In the genomic region with DNA sequence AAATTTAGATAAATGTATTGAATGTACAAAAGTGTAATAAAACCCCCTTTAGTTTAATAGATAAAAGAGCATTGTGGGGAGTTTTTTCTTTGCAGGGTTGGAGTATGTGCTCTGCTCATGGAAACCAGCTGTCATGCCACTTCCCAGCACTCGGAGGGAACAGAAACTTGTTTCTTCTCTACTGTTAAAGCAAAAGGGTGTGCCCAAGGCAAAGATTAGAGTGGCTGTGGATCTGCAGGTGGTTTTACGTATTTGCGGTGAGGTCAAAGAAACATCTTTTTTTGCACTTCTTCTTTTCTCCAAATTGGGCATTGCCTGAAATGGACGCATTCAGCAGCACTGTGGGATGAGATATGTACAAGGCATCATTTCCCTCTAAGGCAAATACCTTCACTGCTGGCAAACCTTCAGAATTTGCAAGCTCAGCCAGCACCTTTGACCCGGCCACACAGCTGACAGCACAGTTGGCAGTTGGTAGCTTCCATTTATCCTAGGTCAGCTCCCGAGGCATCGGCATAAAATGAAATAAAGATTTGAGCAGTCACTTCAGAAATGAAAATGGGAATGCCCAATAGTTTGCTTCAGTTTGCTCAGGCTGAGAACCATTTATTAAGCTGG, we compare ENCODE assay signal across 21 cellular contexts.
A peak's percentile ranks its signal among the peaks of the same experiment; 100 is the strongest.
DNase-seq lines count a peak whose midpoint lies in the region; ATAC-seq lines count a peak whose summit lies in the region.
"Had no signal": no experiment of that assay in that cellular context is flagged by ENCODE, and none has a peak within 500 bp of the region (broad histone marks: within the 10 kb centered on the region; RNA-seq: fewer than 3 reads in every experiment).

No MANE protein-coding gene starts in this region.

- DNase-seq in HCEC 1CT: peak; percentile 30
- DNase-seq in RPMI7951 (ENCODE audit: low read depth): peak; percentile 13
- DNase-seq in globus pallidus (ENCODE audit: low spot score): peak; percentile 20
- DNase-seq in naive thymus-derived CD4-positive, alpha-beta T cell: no peak
- no peak for DNase-seq in AG08396 (ENCODE audit: low spot score)
- no peak for DNase-seq in NCI-H2029 treated with DMSO at 0.1 percent for 48 hours (lab: John Stamatoyannopoulos, UW)
- DNase-seq: activated CD4-positive, CD25-positive, alpha-beta regulatory T cell treated with anti-CD3 and anti-CD28 coated beads, Interleukin-2, amount 50 U/mL, for 72 hours; activated naive CD8-positive, alpha-beta T cell treated with anti-CD3 and anti-CD28 coated beads, Interleukin-2, amount 50 U/mL, for 24 hours; CD8-positive, alpha-beta T cell; DMS79 treated with DMSO at 0.1 percent for 48 hours; dorsolateral prefrontal cortex; GOT3; hypothalamus; NCI-H2107; nucleus accumbens; stimulated activated CD4-positive, alpha-beta T cell treated with anti-CD3 and anti-CD28 coated beads, Interleukin-1b, Interleukin-23, amount 100 ng/mL, for 48 hours; stimulated activated naive CD8-positive, alpha-beta T cell treated with anti-CD3 and anti-CD28 coated beads, Interleukin-15, amount 100 ng/mL, for 72 hours had no signal

- no peaks in the 10 kb centered on the region for H3K9me3 Mint-ChIP-seq in naive thymus-derived CD4-positive, alpha-beta T cell
- H3K9me3 Mint-ChIP-seq: activated naive CD8-positive, alpha-beta T cell treated with anti-CD3 and anti-CD28 coated beads, Interleukin-2, amount 50 U/mL, for 24 hours; CD8-positive, alpha-beta T cell; stimulated activated naive CD8-positive, alpha-beta T cell treated with anti-CD3 and anti-CD28 coated beads, Interleukin-15, amount 100 ng/mL, for 72 hours; type B pancreatic cell had no signal

- no peak overlapping the region for H3K4me3 ChIP-seq in naive thymus-derived CD4-positive, alpha-beta T cell (ENCODE audit: low read length)
- H3K4me3 ChIP-seq: breast epithelium had no signal

- no peaks in the 10 kb centered on the region for H3K4me1 ChIP-seq in naive thymus-derived CD4-positive, alpha-beta T cell (ENCODE audit: control insufficient read depth in 2 of 2, insufficient read depth in 2 of 2, low read length in 2 of 2)
- H3K4me1 ChIP-seq: breast epithelium had no signal

- no peak overlapping the region for H3K27ac Mint-ChIP-seq in naive thymus-derived CD4-positive, alpha-beta T cell
- H3K27ac Mint-ChIP-seq: activated naive CD8-positive, alpha-beta T cell treated with anti-CD3 and anti-CD28 coated beads, Interleukin-2, amount 50 U/mL, for 24 hours; CD8-positive, alpha-beta T cell; stimulated activated naive CD8-positive, alpha-beta T cell treated with anti-CD3 and anti-CD28 coated beads, Interleukin-15, amount 100 ng/mL, for 72 hours; type B pancreatic cell had no signal

- CTCF ChIA-PET in naive thymus-derived CD4-positive, alpha-beta T cell (lab: Charles Lee): no interaction called here

- no peaks in the 10 kb centered on the region for H3K36me3 Mint-ChIP-seq in naive thymus-derived CD4-positive, alpha-beta T cell
- H3K36me3 Mint-ChIP-seq: CD8-positive, alpha-beta T cell; type B pancreatic cell had no signal

- H3K9me3 ChIP-seq in naive thymus-derived CD4-positive, alpha-beta T cell (ENCODE audit: control insufficient read depth in 2 of 3, low read length in 3 of 3): no peaks in the 10 kb centered on the region
- H3K9me3 ChIP-seq: breast epithelium had no signal

- no peaks in the 10 kb centered on the region for H3K4me1 Mint-ChIP-seq in naive thymus-derived CD4-positive, alpha-beta T cell
- H3K4me1 Mint-ChIP-seq: activated naive CD8-positive, alpha-beta T cell treated with anti-CD3 and anti-CD28 coated beads, Interleukin-2, amount 50 U/mL, for 24 hours; stimulated activated naive CD8-positive, alpha-beta T cell treated with anti-CD3 and anti-CD28 coated beads, Interleukin-15, amount 100 ng/mL, for 72 hours had no signal

- no peaks in the 10 kb centered on the region for H3K27me3 ChIP-seq in naive thymus-derived CD4-positive, alpha-beta T cell (ENCODE audit: control insufficient read depth in 2 of 2, insufficient read depth in 2 of 2, low read length in 2 of 2)
- H3K27me3 ChIP-seq: breast epithelium, dorsolateral prefrontal cortex had no signal

- H3K27me3 Mint-ChIP-seq in naive thymus-derived CD4-positive, alpha-beta T cell: peaks cover 0 to 12% (median 7%) of the 10 kb centered on the region in 5 donors
- H3K27me3 Mint-ChIP-seq: type B pancreatic cell had no signal

- H3K4me3 Mint-ChIP-seq in naive thymus-derived CD4-positive, alpha-beta T cell: no peak overlapping the region
- H3K4me3 Mint-ChIP-seq: activated naive CD8-positive, alpha-beta T cell treated with anti-CD3 and anti-CD28 coated beads, Interleukin-2, amount 50 U/mL, for 24 hours; CD8-positive, alpha-beta T cell; stimulated activated naive CD8-positive, alpha-beta T cell treated with anti-CD3 and anti-CD28 coated beads, Interleukin-15, amount 100 ng/mL, for 72 hours; type B pancreatic cell had no signal

- POLR2A ChIA-PET in naive thymus-derived CD4-positive, alpha-beta T cell (lab: Charles Lee): no interaction called here

- H3K27ac ChIP-seq in naive thymus-derived CD4-positive, alpha-beta T cell (ENCODE audit: low read depth, low read length): no peak overlapping the region
- H3K27ac ChIP-seq: breast epithelium, dorsolateral prefrontal cortex had no signal

- peak; percentile 27 for ATAC-seq in naive thymus-derived CD4-positive, alpha-beta T cell
- no peak for ATAC-seq in GM18520 (IDR thresholded peaks at IDR 0.05; ENCODE audit: unreplicated experiment)
- no peak for ATAC-seq in HG02759 (IDR thresholded peaks at IDR 0.05; ENCODE audit: unreplicated experiment)
- ATAC-seq: activated naive CD8-positive, alpha-beta T cell treated with anti-CD3 and anti-CD28 coated beads, Interleukin-2, amount 50 U/mL, for 24 hours; CD8-positive, alpha-beta T cell; stimulated activated naive CD8-positive, alpha-beta T cell treated with anti-CD3 and anti-CD28 coated beads, Interleukin-15, amount 100 ng/mL, for 72 hours had no signal

- intact Hi-C loops in naive thymus-derived CD4-positive, alpha-beta T cell (cut with micrococcal nuclease): no loop called here

- H3K36me3 ChIP-seq in naive thymus-derived CD4-positive, alpha-beta T cell (ENCODE audit: control insufficient read depth in 2 of 3, insufficient read depth in 3 of 3, low read length in 3 of 3): no peaks in the 10 kb centered on the region
- H3K36me3 ChIP-seq: breast epithelium had no signal

Comparison
In these comparisons a context has a peak if more than half of its experiments do, and no peak if none do; other contexts are left out.
1. DNase-seq: peak in HCEC 1CT (single experiment), RPMI7951 (single experiment) and globus pallidus (single experiment); none in naive thymus-derived CD4-positive, alpha-beta T cell (0 of 9), AG08396 (single experiment) and NCI-H2029 treated with DMSO at 0.1 percent for 48 hours (single experiment).